ENCODE assay signal across 21 cellular contexts in genomic region chr4:84848432-84848831, GRCh38.
"Had no signal": no experiment of that assay in that cellular context is flagged by ENCODE, and none has a peak within 500 bp of the region (broad histone marks: within the 10 kb centered on the region; RNA-seq: fewer than 3 reads in every experiment).

No MANE protein-coding gene starts in this region.

- H3K27ac Mint-ChIP-seq: activated naive CD4-positive, alpha-beta T cell treated with anti-CD3 and anti-CD28 coated beads, Interleukin-2, amount 50 U/mL, for 24 hours; activated T-cell treated with anti-CD3 and anti-CD28 coated beads, Interleukin-2, amount 50 U/mL, for 72 hours; immature natural killer cell; stimulated activated memory B cell treated with anti-CD40 and anti-IgM and Interleukin-4, amounts not matched to agents 10 μg/mL and 1 μg/mL and 100 μg/mL, for 72 hours; T-helper 17 cell had no signal

- H3K4me3 ChIP-seq: adrenal gland, cardiac muscle cell, heart right ventricle, spleen, thyroid gland had no signal

- H3K27me3 Mint-ChIP-seq: activated naive CD4-positive, alpha-beta T cell treated with anti-CD3 and anti-CD28 coated beads, Interleukin-2, amount 50 U/mL, for 24 hours; stimulated activated memory B cell treated with anti-CD40 and anti-IgM and Interleukin-4, amounts not matched to agents 10 μg/mL and 1 μg/mL and 100 μg/mL, for 72 hours had no signal

- DNase-seq: activated CD4-positive, CD25-positive, alpha-beta regulatory T cell treated with anti-CD3 and anti-CD28 coated beads, Interleukin-2, amount 50 U/mL, for 72 hours; activated CD8-positive, alpha-beta memory T cell treated with anti-CD3 and anti-CD28 coated beads for 24 hours; activated CD8-positive, alpha-beta memory T cell treated with anti-CD3 and anti-CD28 coated beads, Interleukin-2, amount 50 U/mL, for 48 hours; activated gamma-delta T cell; activated T-cell treated with anti-CD3 and anti-CD28 coated beads, Interleukin-2, amount 50 U/mL, for 72 hours; adrenal gland; erythroblast; heart right ventricle; immature natural killer cell; occipital lobe; posterior cingulate gyrus; retina; spleen; stimulated activated CD4-positive, alpha-beta T cell treated with anti-CD3 and anti-CD28 coated beads, Interleukin-4, amount 100 ng/mL, for 4 hours; T-helper 17 cell; thyroid gland had no signal

- ATAC-seq: activated T-cell treated with anti-CD3 and anti-CD28 coated beads, Interleukin-2, amount 50 U/mL, for 72 hours; stimulated activated memory B cell treated with anti-CD40 and anti-IgM and Interleukin-4, amounts not matched to agents 10 μg/mL and 1 μg/mL and 100 μg/mL, for 72 hours; T-helper 17 cell had no signal

- H3K9me3 ChIP-seq: adrenal gland, heart right ventricle, spleen, thyroid gland had no signal

- H3K27ac ChIP-seq: cardiac muscle cell, spleen, VCaP had no signal

- H3K27me3 ChIP-seq: adrenal gland, cardiac muscle cell, heart right ventricle, spleen, thyroid gland had no signal

- H3K9me3 Mint-ChIP-seq: activated T-cell treated with anti-CD3 and anti-CD28 coated beads, Interleukin-2, amount 50 U/mL, for 72 hours; nephron; stimulated activated memory B cell treated with anti-CD40 and anti-IgM and Interleukin-4, amounts not matched to agents 10 μg/mL and 1 μg/mL and 100 μg/mL, for 72 hours had no signal

- H3K36me3 Mint-ChIP-seq: activated naive CD4-positive, alpha-beta T cell treated with anti-CD3 and anti-CD28 coated beads, Interleukin-2, amount 50 U/mL, for 24 hours; immature natural killer cell; stimulated activated memory B cell treated with anti-CD40 and anti-IgM and Interleukin-4, amounts not matched to agents 10 μg/mL and 1 μg/mL and 100 μg/mL, for 72 hours had no signal

- H3K4me1 Mint-ChIP-seq: activated naive CD4-positive, alpha-beta T cell treated with anti-CD3 and anti-CD28 coated beads, Interleukin-2, amount 50 U/mL, for 24 hours; immature natural killer cell; stimulated activated memory B cell treated with anti-CD40 and anti-IgM and Interleukin-4, amounts not matched to agents 10 μg/mL and 1 μg/mL and 100 μg/mL, for 72 hours; T-helper 17 cell had no signal

- H3K4me3 Mint-ChIP-seq: activated naive CD4-positive, alpha-beta T cell treated with anti-CD3 and anti-CD28 coated beads, Interleukin-2, amount 50 U/mL, for 24 hours; activated T-cell treated with anti-CD3 and anti-CD28 coated beads, Interleukin-2, amount 50 U/mL, for 72 hours; immature natural killer cell; nephron; stimulated activated memory B cell treated with anti-CD40 and anti-IgM and Interleukin-4, amounts not matched to agents 10 μg/mL and 1 μg/mL and 100 μg/mL, for 72 hours; T-helper 17 cell had no signal
